1 cellular context compared by ENCODE assay signal in the genomic region with DNA sequence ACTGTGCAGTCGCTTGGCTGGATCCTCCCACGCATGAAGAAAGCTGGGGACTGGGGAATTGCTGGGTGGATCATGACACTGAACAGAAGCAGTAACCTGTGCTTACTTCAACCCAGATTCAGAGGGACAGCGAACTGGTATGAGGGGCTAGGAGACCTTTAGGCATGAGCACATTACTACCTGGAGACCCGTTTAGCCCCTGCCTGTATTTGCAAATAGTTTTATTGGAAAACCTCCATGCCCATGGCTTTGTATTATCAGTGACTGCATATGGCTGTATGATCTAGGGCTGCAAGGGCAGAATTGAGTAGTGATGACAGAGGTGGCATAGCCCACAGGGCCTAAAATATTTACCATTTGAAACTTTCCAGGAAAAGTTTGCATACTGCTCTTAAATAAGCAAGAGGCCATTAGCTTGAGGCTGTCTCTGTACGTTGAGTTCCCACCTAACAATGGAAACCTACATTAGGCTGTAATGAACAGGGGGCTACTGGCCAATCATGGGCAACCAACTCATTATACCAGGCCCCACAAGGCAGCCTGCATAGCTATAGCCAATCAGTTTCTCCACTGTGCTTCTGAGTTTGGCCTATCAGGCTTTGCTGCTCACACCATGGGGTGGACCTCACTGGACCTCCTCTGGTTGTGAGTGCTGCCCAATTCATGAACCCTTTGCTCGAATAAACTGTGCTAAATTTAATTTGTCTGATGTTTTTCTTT.
TF ChIP-seq lines count a peak whose summit lies in the region.

No MANE protein-coding gene starts in this region.

TF ChIP-seq in K562, 482 proteins besides CTCF, POLR2A, EP300 and RAD21 (continued from another document and continues in another):
- TF ChIP-seq MGA (IDR thresholded peaks at IDR 0.05), result peak; percentile 70
- TF ChIP-seq ARID3B (CRISPR knock-in tag; IDR thresholded peaks at IDR 0.05; ENCODE audit: borderline replicate concordance), result no peak
- TF ChIP-seq RNF219 (CRISPR knock-in tag; IDR thresholded peaks at IDR 0.05), result no peak
- TF ChIP-seq CHD1 (IDR thresholded peaks at IDR 0.05; ENCODE audit: low read length), result peak; percentile 36
- 0 out of 2 replicates have a peak, but pooled peaks have one; percentile 29 for TF ChIP-seq HDGF (IDR thresholded peaks at IDR 0.05)
- no peak for TF ChIP-seq ZNF24 (IDR thresholded peaks at IDR 0.05)
- no peak for TF ChIP-seq NCOA2 (IDR thresholded peaks at IDR 0.05; ENCODE audit: partially characterized antibody in 2 of 2)
- TF ChIP-seq ZBTB17 (CRISPR knock-in tag; IDR thresholded peaks at IDR 0.05), result no peak; the same call in 1 of the 2 replicates
- TF ChIP-seq, protein P1, sequence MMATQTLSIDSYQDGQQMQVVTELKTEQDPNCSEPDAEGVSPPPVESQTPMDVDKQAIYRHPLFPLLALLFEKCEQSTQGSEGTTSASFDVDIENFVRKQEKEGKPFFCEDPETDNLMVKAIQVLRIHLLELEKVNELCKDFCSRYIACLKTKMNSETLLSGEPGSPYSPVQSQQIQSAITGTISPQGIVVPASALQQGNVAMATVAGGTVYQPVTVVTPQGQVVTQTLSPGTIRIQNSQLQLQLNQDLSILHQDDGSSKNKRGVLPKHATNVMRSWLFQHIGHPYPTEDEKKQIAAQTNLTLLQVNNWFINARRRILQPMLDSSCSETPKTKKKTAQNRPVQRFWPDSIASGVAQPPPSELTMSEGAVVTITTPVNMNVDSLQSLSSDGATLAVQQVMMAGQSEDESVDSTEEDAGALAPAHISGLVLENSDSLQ (IDR thresholded peaks at IDR 0.05), result peak; percentile 34; the same call in 1 of the 2 replicates
- no peak for TF ChIP-seq ZNF436 (CRISPR knock-in tag; IDR thresholded peaks at IDR 0.05)
- peak; percentile 4; the same call in 1 of the 2 replicates for TF ChIP-seq TEAD4 (IDR thresholded peaks at IDR 0.05; ENCODE audit: low read length)
- TF ChIP-seq TEAD4 (CRISPR knock-in tag; IDR thresholded peaks at IDR 0.05; ENCODE audit: borderline replicate concordance), result no peak
- TF ChIP-seq RAD51 (IDR thresholded peaks at IDR 0.05; ENCODE audit: borderline replicate concordance, low read depth), result no peak
- TF ChIP-seq ELK3 (CRISPR knock-in tag; IDR thresholded peaks at IDR 0.05), result no peak
- peak; percentile 41; the same call in 1 of the 2 replicates for TF ChIP-seq POLR2H (tag; IDR thresholded peaks at IDR 0.05; ENCODE audit: low read depth)
- TF ChIP-seq KDM1A (IDR thresholded peaks at IDR 0.05), result 0 out of 4 replicates have a peak, but pooled peaks of 1 of the 2 experiments have one; percentile 4
- no peak for TF ChIP-seq ARHGAP35 (IDR thresholded peaks at IDR 0.05; ENCODE audit: partially characterized antibody)
- TF ChIP-seq, protein P2, sequence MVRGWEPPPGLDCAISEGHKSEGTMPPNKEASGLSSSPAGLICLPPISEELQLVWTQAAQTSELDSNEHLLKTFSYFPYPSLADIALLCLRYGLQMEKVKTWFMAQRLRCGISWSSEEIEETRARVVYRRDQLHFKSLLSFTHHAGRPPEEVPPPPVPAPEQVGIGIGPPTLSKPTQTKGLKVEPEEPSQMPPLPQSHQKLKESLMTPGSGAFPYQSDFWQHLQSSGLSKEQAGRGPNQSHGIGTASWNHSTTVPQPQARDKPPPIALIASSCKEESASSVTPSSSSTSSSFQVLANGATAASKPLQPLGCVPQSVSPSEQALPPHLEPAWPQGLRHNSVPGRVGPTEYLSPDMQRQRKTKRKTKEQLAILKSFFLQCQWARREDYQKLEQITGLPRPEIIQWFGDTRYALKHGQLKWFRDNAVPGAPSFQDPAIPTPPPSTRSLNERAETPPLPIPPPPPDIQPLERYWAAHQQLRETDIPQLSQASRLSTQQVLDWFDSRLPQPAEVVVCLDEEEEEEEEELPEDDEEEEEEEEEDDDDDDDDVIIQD (CRISPR knock-in tag; IDR thresholded peaks at IDR 0.05), result no peak
- no peak for TF ChIP-seq JUNB (CRISPR knock-in tag; conservative IDR thresholded peaks at IDR 0.05)
- TF ChIP-seq, protein P3, sequence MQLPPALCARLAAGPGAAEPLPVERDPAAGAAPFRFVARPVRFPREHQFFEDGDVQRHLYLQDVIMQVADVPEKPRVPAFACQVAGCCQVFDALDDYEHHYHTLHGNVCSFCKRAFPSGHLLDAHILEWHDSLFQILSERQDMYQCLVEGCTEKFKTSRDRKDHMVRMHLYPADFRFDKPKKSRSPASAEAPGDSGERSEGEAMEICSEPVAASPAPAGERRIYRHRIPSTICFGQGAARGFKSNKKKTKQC (CRISPR knock-in tag; IDR thresholded peaks at IDR 0.05), result no peak
- no peak for TF ChIP-seq HOXB6 (CRISPR knock-in tag; IDR thresholded peaks at IDR 0.05; ENCODE audit: borderline replicate concordance)
- peak; percentile 30; the same call in 1 of the 2 replicates for TF ChIP-seq ARID1B (IDR thresholded peaks at IDR 0.05)
- peak in 1 of 2 experiments; percentile 56; a peak in 1 of 3 replicates for TF ChIP-seq CBX3 (IDR thresholded peaks at IDR 0.05; ENCODE audit: borderline replicate concordance in 1 of 2, low read length in 2 of 2)
- no peak for TF ChIP-seq ZNF77 (CRISPR knock-in tag; IDR thresholded peaks at IDR 0.05)
- TF ChIP-seq SRF (CRISPR knock-in tag; IDR thresholded peaks at IDR 0.05), result 0 out of 4 replicates have a peak, but pooled peaks of 1 of the 2 experiments have one; percentile 7
- TF ChIP-seq BACH1 (tag; IDR thresholded peaks at IDR 0.05), result peak; percentile 51; the same call in 1 of the 2 replicates
- no peak; the same call in 1 of the 2 replicates for TF ChIP-seq NFRKB (IDR thresholded peaks at IDR 0.05; ENCODE audit: low read depth)
- no peak for TF ChIP-seq ILF3 (IDR thresholded peaks at IDR 0.05; ENCODE audit: borderline replicate concordance)
- no peak for TF ChIP-seq TAF15 (IDR thresholded peaks at IDR 0.05; ENCODE audit: low read depth, low read length)
- 0 out of 2 replicates have a peak, but pooled peaks have one; percentile 29 for TF ChIP-seq NCOA1 (IDR thresholded peaks at IDR 0.05; ENCODE audit: low read depth)
- TF ChIP-seq FIP1L1 (IDR thresholded peaks at IDR 0.05; ENCODE audit: low read depth, low read length, poor library complexity, severe bottlenecking), result no peak
- no peak for TF ChIP-seq XRCC4 (IDR thresholded peaks at IDR 0.05; ENCODE audit: extremely low read depth, insufficient read depth, insufficient read length)
- no peak for TF ChIP-seq JUND (IDR thresholded peaks at IDR 0.05; ENCODE audit: borderline replicate concordance, low read depth, low read length)
- TF ChIP-seq JUND (tag; IDR thresholded peaks at IDR 0.05; ENCODE audit: borderline replicate concordance, low read depth, low read length), result 0 out of 3 replicates have a peak, but pooled peaks have one; percentile 15
- peak; percentile 42; the same call in 1 of the 2 replicates for TF ChIP-seq MBD2 (IDR thresholded peaks at IDR 0.05; ENCODE audit: borderline replicate concordance, low read depth)
- TF ChIP-seq L3MBTL2 (IDR thresholded peaks at IDR 0.05), result peak; percentile 76; the same call in 1 of the 2 replicates
- no peak for TF ChIP-seq MTF1 (CRISPR knock-in tag; IDR thresholded peaks at IDR 0.05; ENCODE audit: borderline replicate concordance)
- TF ChIP-seq MAFF (IDR thresholded peaks at IDR 0.05; ENCODE audit: low read length), result no peak
- TF ChIP-seq TAF9B (IDR thresholded peaks at IDR 0.05; ENCODE audit: partially characterized antibody), result peak; percentile 21
- TF ChIP-seq HNRNPL (IDR thresholded peaks at IDR 0.05; ENCODE audit: low read depth, low read length), result peak; percentile 65; the same call in 1 of the 2 replicates
